Comparison of ENCODE assay signal across 24 cellular contexts in genomic region chr17:31916496-31917064, GRCh38. TPM values are rescaled to one million over a fixed set of nuclear protein-coding genes. Genes with fewer than 3 reads are reported as not detected.
A peak's percentile ranks its signal among the peaks of the same experiment; 100 is the strongest.
DNase-seq lines count a peak whose midpoint lies in the region; ATAC-seq, FAIRE-seq and TF ChIP-seq lines count a peak whose summit lies in the region.
"Had no signal": no experiment of that assay in that cellular context is flagged by ENCODE, and none has a peak within 500 bp of the region (broad histone marks: within the 10 kb centered on the region; RNA-seq: fewer than 3 reads in every experiment).

No MANE protein-coding gene starts in this region.

- H2AFZ ChIP-seq in GM23248, result 0 out of 2 replicates have a peak overlapping the region, but pooled peaks have one; percentile 25
- no peak overlapping the region for H2AFZ ChIP-seq in astrocyte (ENCODE audit: low read depth, low read length)
- H2AFZ ChIP-seq in keratinocyte (ENCODE audit: control insufficient read depth, low read length), result peak overlapping the region; percentile 56

- FAIRE-seq in astrocyte (lab: Jason Lieb, UNC) (no peak), keratinocyte (lab: Jason Lieb, UNC) (no peak)
- FAIRE-seq: GM12878 had no signal

- H3K27ac Mint-ChIP-seq in astrocyte (ENCODE audit: unreplicated experiment) (peak overlapping the region; percentile 58), mesothelial cell of epicardium (no peak overlapping the region)
- no peak overlapping the region for H3K27ac Mint-ChIP-seq in stimulated activated effector memory CD8-positive, alpha-beta T cell treated with anti-CD3 and anti-CD28 coated beads, Interleukin-12 subunit alpha, Interleukin-12 subunit beta, amount 100 ng/mL, for 72 hours
- H3K27ac Mint-ChIP-seq: activated T-cell treated with anti-CD3 and anti-CD28 coated beads, Interleukin-2, amount 50 U/mL, for 24 hours; CD14-positive monocyte; dendritic cell treated with granulocyte-macrophage colony-stimulating factor and Interleukin-4, amounts not matched to agents 40 ng/mL and 50 ng/mL, for 4 days; IgD-negative memory B cell; nephron progenitor cell had no signal

- H3K9me2 ChIP-seq in GM23248 (ENCODE audit: insufficient read depth), result no peaks in the 10 kb centered on the region

- H3K27ac ChIP-seq in GM23248 (no peak overlapping the region), astrocyte (ENCODE audit: low read depth, low read length) (no peak overlapping the region), keratinocyte (ENCODE audit: control insufficient read depth, insufficient read depth, low read length) (no peak overlapping the region)
- H3K27ac ChIP-seq: left lung, SJSA1, vagina had no signal

- H4K20me1 ChIP-seq in GM23248 (ENCODE audit: insufficient read depth) (no peaks in the 10 kb centered on the region), astrocyte (ENCODE audit: insufficient read depth, low read length) (no peaks in the 10 kb centered on the region), keratinocyte (ENCODE audit: control insufficient read depth, extremely low read depth, insufficient read depth, low read length) (no peaks in the 10 kb centered on the region)

- H3K27me3 Mint-ChIP-seq in astrocyte (ENCODE audit: low read depth, unreplicated experiment) (no peaks in the 10 kb centered on the region), mesothelial cell of epicardium (ENCODE audit: low read depth) (no peaks in the 10 kb centered on the region)

- H3K9me1 ChIP-seq in keratinocyte (ENCODE audit: control insufficient read depth, extremely low read depth, insufficient read depth, low read length), result no peaks in the 10 kb centered on the region

- H3K4me1 ChIP-seq in GM23248 (ENCODE audit: insufficient read depth) (peaks cover 24% of the 10 kb centered on the region), astrocyte (ENCODE audit: insufficient read depth, low read length) (peaks cover 13% of the 10 kb centered on the region), keratinocyte (ENCODE audit: control insufficient read depth, extremely low read depth, insufficient read depth, low read length) (peaks cover 2% of the 10 kb centered on the region)
- H3K4me1 ChIP-seq: vagina had no signal

- peaks cover 18% of the 10 kb centered on the region for H3F3A ChIP-seq in GM23248 (ENCODE audit: insufficient read depth)

- H3K27me3 ChIP-seq in GM23248 (replicated peaks; ENCODE audit: insufficient read depth) (no peaks in the 10 kb centered on the region), astrocyte (ENCODE audit: insufficient read depth, low read length) (no peaks in the 10 kb centered on the region), keratinocyte (ENCODE audit: control insufficient read depth, extremely low read depth, insufficient read depth, low read length) (no peaks in the 10 kb centered on the region)
- H3K27me3 ChIP-seq: SJSA1, vagina had no signal

- H3K4me3 Mint-ChIP-seq in astrocyte (ENCODE audit: unreplicated experiment) (no peak overlapping the region), mesothelial cell of epicardium (no peak overlapping the region)
- H3K4me3 Mint-ChIP-seq in stimulated activated effector memory CD8-positive, alpha-beta T cell treated with anti-CD3 and anti-CD28 coated beads, Interleukin-12 subunit alpha, Interleukin-12 subunit beta, amount 100 ng/mL, for 72 hours, result no peak overlapping the region
- H3K4me3 Mint-ChIP-seq: activated T-cell treated with anti-CD3 and anti-CD28 coated beads, Interleukin-2, amount 50 U/mL, for 24 hours; dendritic cell treated with granulocyte-macrophage colony-stimulating factor and Interleukin-4, amounts not matched to agents 40 ng/mL and 50 ng/mL, for 4 days; IgD-negative memory B cell; nephron progenitor cell had no signal

- ATAC-seq in stimulated activated effector memory CD8-positive, alpha-beta T cell treated with anti-CD3 and anti-CD28 coated beads, Interleukin-12 subunit alpha, Interleukin-12 subunit beta, amount 100 ng/mL, for 72 hours, result peak; percentile 11

- no peak for DNase-seq in GM23248
- no peak for DNase-seq in astrocyte (ENCODE audit: low read depth)
- DNase-seq in keratinocyte (ENCODE audit: low read depth, low spot score), result no peak
- no peak for DNase-seq in stimulated activated effector memory CD8-positive, alpha-beta T cell treated with anti-CD3 and anti-CD28 coated beads, Interleukin-12 subunit alpha, Interleukin-12 subunit beta, amount 100 ng/mL, for 72 hours (ENCODE audit: low spot score in 2 of 2)
- no peak for DNase-seq in retina
- no peak for DNase-seq in GM13977 (ENCODE audit: low spot score)
- no peak for DNase-seq in mesothelial cell of epicardium (ENCODE audit: low spot score in 2 of 2, unreplicated experiment in 2 of 2)
- DNase-seq: activated CD4-positive, CD25-positive, alpha-beta regulatory T cell treated with anti-CD3 and anti-CD28 coated beads, Interleukin-2, amount 50 U/mL, for 72 hours; amniotic stem cell; NCI-H1092 treated with DMSO at 0.1 percent for 48 hours; NCI-H187 treated with DMSO at 0.1 percent for 48 hours; NCI-H526 treated with DMSO at 0.1 percent for 48 hours; nephron progenitor cell; posterior cingulate gyrus; T-helper 1 cell had no signal

- H3K4me2 ChIP-seq in GM23248 (ENCODE audit: unreplicated experiment) (no peak overlapping the region), astrocyte (ENCODE audit: low read length) (no peak overlapping the region), keratinocyte (ENCODE audit: control insufficient read depth, extremely low read depth, insufficient read depth, low read depth, low read length) (peak overlapping the region; percentile 45)

- TF ChIP-seq CTCF in astrocyte (IDR thresholded peaks at IDR 0.05; ENCODE audit: insufficient read depth, low read depth, low read length) (no peak), keratinocyte (optimal IDR thresholded peaks at IDR 0.05 in 1 of 3, IDR thresholded peaks at IDR 0.05 in 1 of 3, conservative IDR thresholded peaks at IDR 0.05 in 1 of 3; ENCODE audit: extremely low read depth in 1 of 3, insufficient read depth in 2 of 3, low read length in 3 of 3) (no peak), GM13977 (IDR thresholded peaks at IDR 0.05; ENCODE audit: extremely low read depth, insufficient read depth, missing control alignments) (no peak), mesothelial cell of epicardium (IDR thresholded peaks at IDR 0.05; ENCODE audit: unreplicated experiment) (no peak)

- H3K36me3 Mint-ChIP-seq in astrocyte (ENCODE audit: low read depth, unreplicated experiment), result no peaks in the 10 kb centered on the region
- no peaks in the 10 kb centered on the region for H3K36me3 Mint-ChIP-seq in stimulated activated effector memory CD8-positive, alpha-beta T cell treated with anti-CD3 and anti-CD28 coated beads, Interleukin-12 subunit alpha, Interleukin-12 subunit beta, amount 100 ng/mL, for 72 hours
- no peaks in the 10 kb centered on the region for H3K36me3 Mint-ChIP-seq in mesothelial cell of epicardium
- H3K36me3 Mint-ChIP-seq: CD14-positive monocyte had no signal

- H3K9ac ChIP-seq in GM23248, result no peak overlapping the region
- no peak overlapping the region for H3K9ac ChIP-seq in astrocyte (ENCODE audit: low read length)
- peak overlapping the region; percentile 47 for H3K9ac ChIP-seq in keratinocyte (ENCODE audit: control insufficient read depth, extremely low read depth, insufficient read depth, low read length)

- 71 to 73% methylated on average over 35 to 36 of the region's 36 CpGs for WGBS in GM23248 (ENCODE audit: low coverage in 1 of 2, low lambda C conversion rate in 2 of 2, missing lambda C conversion rate in 2 of 2), 2 experiments

- H3K79me2 ChIP-seq in GM23248 (ENCODE audit: insufficient read depth) (no peaks in the 10 kb centered on the region), astrocyte (ENCODE audit: insufficient read depth, low read length) (no peaks in the 10 kb centered on the region), keratinocyte (ENCODE audit: control insufficient read depth, insufficient read depth, low read length) (no peaks in the 10 kb centered on the region)

- H3K9me3 ChIP-seq in GM23248 (ENCODE audit: low read depth), result no peaks in the 10 kb centered on the region
- no peaks in the 10 kb centered on the region for H3K9me3 ChIP-seq in astrocyte (ENCODE audit: insufficient read depth, low read depth, low read length)
- no peaks in the 10 kb centered on the region for H3K9me3 ChIP-seq in keratinocyte (ENCODE audit: control insufficient read depth, low read depth, low read length)
- H3K9me3 ChIP-seq: HAP-1, left lung, SJSA1, vagina had no signal

- H3K4me1 Mint-ChIP-seq in astrocyte (ENCODE audit: low read depth, unreplicated experiment) (peaks cover 4% of the 10 kb centered on the region), mesothelial cell of epicardium (no peaks in the 10 kb centered on the region)
- H3K4me1 Mint-ChIP-seq in stimulated activated effector memory CD8-positive, alpha-beta T cell treated with anti-CD3 and anti-CD28 coated beads, Interleukin-12 subunit alpha, Interleukin-12 subunit beta, amount 100 ng/mL, for 72 hours, result no peaks in the 10 kb centered on the region
- H3K4me1 Mint-ChIP-seq: nephron progenitor cell had no signal

- dilution Hi-C loops in keratinocyte (cut with MboI; ENCODE audit: extremely low pct_ligation_motif_present, low sequenced_read_pairs), result no loop called here

- H3K9me3 Mint-ChIP-seq in astrocyte (ENCODE audit: unreplicated experiment) (no peaks in the 10 kb centered on the region), mesothelial cell of epicardium (no peaks in the 10 kb centered on the region)
- no peaks in the 10 kb centered on the region for H3K9me3 Mint-ChIP-seq in stimulated activated effector memory CD8-positive, alpha-beta T cell treated with anti-CD3 and anti-CD28 coated beads, Interleukin-12 subunit alpha, Interleukin-12 subunit beta, amount 100 ng/mL, for 72 hours
- H3K9me3 Mint-ChIP-seq: activated T-cell treated with anti-CD3 and anti-CD28 coated beads, Interleukin-2, amount 50 U/mL, for 24 hours; dendritic cell treated with granulocyte-macrophage colony-stimulating factor and Interleukin-4, amounts not matched to agents 40 ng/mL and 50 ng/mL, for 4 days had no signal

- H3K36me3 ChIP-seq in GM23248 (ENCODE audit: low read depth) (no peaks in the 10 kb centered on the region), astrocyte (ENCODE audit: insufficient read depth, low read length) (no peaks in the 10 kb centered on the region), keratinocyte (ENCODE audit: control insufficient read depth in 2 of 2, extremely low read depth in 1 of 2, insufficient read depth in 2 of 2, low read length in 2 of 2) (no peaks in the 10 kb centered on the region)
- H3K36me3 ChIP-seq: HAP-1, left lung, SJSA1, vagina had no signal

- in situ Hi-C loops in GM23248 (cut with MboI), result no loop called here
- in situ Hi-C loops in GM13977 (cut with MboI; ENCODE audit: low pct_unique_long_range_greater_than_20kb, low sequenced_read_pairs, unreplicated experiment), result no loop called here

- H3K4me3 ChIP-seq in GM23248, result no peak overlapping the region
- no peak overlapping the region for H3K4me3 ChIP-seq in astrocyte (ENCODE audit: insufficient read depth, low read depth, low read length)
- no peak overlapping the region for H3K4me3 ChIP-seq in keratinocyte (ENCODE audit: control insufficient read depth in 2 of 3, extremely low read depth in 1 of 3, insufficient read depth in 2 of 3, low read depth in 1 of 3, low read length in 3 of 3)
- H3K4me3 ChIP-seq: GM12878, HAP-1, left lung, SJSA1, vagina had no signal

RNA-seq across cellular contexts. Expression of gene UTP6, which starts 15.1 kb away (rescaled TPM):
- 50.3 and 55.3 TPM in 2 replicates for total RNA-seq in GM23248 (2014; rRNA removed; shearing (Covaris generic))
- polyA plus RNA-seq in GM23248 (2016; fragmentation: Nextera tagmentation; extraction: Ambion mirVana), result 76.5 and 79.6 TPM in 2 replicates
- 101 and 106 TPM in 2 replicates for total RNA-seq in astrocyte
- polyA plus RNA-seq in keratinocyte, result 32.5 to 82.9 TPM (median 35.8 TPM) in 3 replicates
- 132 TPM for polyA plus RNA-seq in keratinocyte (2011; ENCODE audit: low read depth)
- polyA plus RNA-seq in keratinocyte (2011; cell fraction: cytosol; rRNA removed), result 21.8 and 42.7 TPM in 2 replicates
- 53.5 and 82.2 TPM in 2 replicates for polyA plus RNA-seq in keratinocyte (2011; cell fraction: nucleus; rRNA removed)
- polyA plus RNA-seq in keratinocyte (2012; ENCODE audit: low replicate concordance), result 54.6 and 72.7 TPM in 2 replicates
- 3.0 to 29.2 TPM (median 8.6 TPM) in 3 replicates for polyA minus RNA-seq in keratinocyte
- 10.7 TPM for polyA minus RNA-seq in keratinocyte (2011; cell fraction: cytosol; rRNA and poly(A)+ RNA removed)
- polyA minus RNA-seq in keratinocyte (2011; cell fraction: nucleus; rRNA and poly(A)+ RNA removed), result 10.0 and 25.0 TPM in 2 replicates
- total RNA-seq in mesothelial cell of epicardium, result 70.9 to 76.0 TPM (median 72.4 TPM) in 3 replicates

RNA-seq across cellular contexts. Expression of gene SUZ12, which starts 20.2 kb away (rescaled TPM):
- total RNA-seq in GM23248 (2014; rRNA removed; shearing (Covaris generic)), result 12.4 and 12.9 TPM in 2 replicates
- polyA plus RNA-seq in GM23248 (2016; fragmentation: Nextera tagmentation; extraction: Ambion mirVana) (6.8 and 7.1 TPM in 2 replicates), keratinocyte (10.4 to 20.8 TPM (median 12.9 TPM) in 3 replicates)
- total RNA-seq in astrocyte (16.6 and 18.7 TPM in 2 replicates), mesothelial cell of epicardium (27.8 to 30.3 TPM (median 29.5 TPM) in 3 replicates)
- 47.6 TPM for polyA plus RNA-seq in keratinocyte (2011; ENCODE audit: low read depth)
- polyA plus RNA-seq in keratinocyte (2011; cell fraction: cytosol; rRNA removed), result 9.2 and 18.3 TPM in 2 replicates
- polyA plus RNA-seq in keratinocyte (2011; cell fraction: nucleus; rRNA removed), result 13.6 and 18.8 TPM in 2 replicates
- 12.3 and 15.2 TPM in 2 replicates for polyA plus RNA-seq in keratinocyte (2012; ENCODE audit: low replicate concordance)
- 1.4 to 15.9 TPM (median 6.9 TPM) in 3 replicates for polyA minus RNA-seq in keratinocyte
- polyA minus RNA-seq in keratinocyte (2011; cell fraction: cytosol; rRNA and poly(A)+ RNA removed), result 9.0 TPM
- 7.7 and 16.1 TPM in 2 replicates for polyA minus RNA-seq in keratinocyte (2011; cell fraction: nucleus; rRNA and poly(A)+ RNA removed)

RNA-seq across cellular contexts. Expression of gene COPRS, which starts 57.5 kb away (rescaled TPM):
- 105 and 110 TPM in 2 replicates for total RNA-seq in GM23248 (2014; rRNA removed; shearing (Covaris generic))
- polyA plus RNA-seq in GM23248 (2016; fragmentation: Nextera tagmentation; extraction: Ambion mirVana) (113 and 114 TPM in 2 replicates), keratinocyte (19.2 to 41.3 TPM (median 30.3 TPM) in 3 replicates)
- total RNA-seq in astrocyte (27.6 and 27.8 TPM in 2 replicates), mesothelial cell of epicardium (27.6 to 29.4 TPM (median 28.4 TPM) in 3 replicates)
- 51.9 TPM for polyA plus RNA-seq in keratinocyte (2011; ENCODE audit: low read depth)
- polyA plus RNA-seq in keratinocyte (2011; cell fraction: cytosol; rRNA removed), result 36.2 and 38.9 TPM in 2 replicates
- polyA plus RNA-seq in keratinocyte (2011; cell fraction: nucleus; rRNA removed), result 13.9 and 14.8 TPM in 2 replicates
- 31.9 and 38.4 TPM in 2 replicates for polyA plus RNA-seq in keratinocyte (2012; ENCODE audit: low replicate concordance)
- polyA minus RNA-seq in keratinocyte, result 8.0 to 26.7 TPM (median 19.1 TPM) in 3 replicates
- polyA minus RNA-seq in keratinocyte (2011; cell fraction: cytosol; rRNA and poly(A)+ RNA removed), result 22.8 TPM
- 2.6 and 4.1 TPM in 2 replicates for polyA minus RNA-seq in keratinocyte (2011; cell fraction: nucleus; rRNA and poly(A)+ RNA removed)
